28 cellular contexts compared by ENCODE assay signal in the genomic region with DNA sequence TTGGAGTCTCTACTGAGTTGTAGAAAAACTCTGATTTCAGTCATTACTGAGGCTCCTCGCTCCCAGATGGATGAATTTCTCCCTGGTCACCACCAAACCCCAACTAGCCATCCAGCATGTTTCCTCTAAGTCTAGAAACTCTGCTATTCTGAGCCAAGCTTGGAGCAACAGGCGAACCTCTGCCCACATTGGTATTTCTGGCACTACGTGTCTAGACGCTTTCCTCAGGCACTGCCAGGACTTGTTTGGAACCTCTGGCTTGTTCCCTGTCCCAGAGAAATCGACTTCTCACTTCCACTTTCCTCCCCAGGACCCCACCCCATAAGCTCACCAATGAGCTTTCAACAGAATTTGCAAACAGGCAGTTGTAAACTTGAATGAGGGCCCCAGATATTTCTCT. TPM values are rescaled to one million over a fixed set of nuclear protein-coding genes. Genes with fewer than 3 reads are reported as not detected.
DNase-seq lines count a peak whose midpoint lies in the region; ATAC-seq and TF ChIP-seq lines count a peak whose summit lies in the region.
"Had no signal": no experiment of that assay in that cellular context is flagged by ENCODE, and none has a peak within 500 bp of the region (broad histone marks: within the 10 kb centered on the region; RNA-seq: fewer than 3 reads in every experiment).

No MANE protein-coding gene starts in this region.

- H3K4me3 ChIP-seq in right atrium auricular region (no peak overlapping the region), epithelial cell of esophagus (ENCODE audit: low read length) (no peak overlapping the region)
- H3K4me3 ChIP-seq: GM23338, HAP-1 had no signal

- no peak for DNase-seq in Right ventricle myocardium inferior (ENCODE audit: missing footprints)
- DNase-seq in right atrium auricular region (ENCODE audit: low spot score): no peak
- peak; percentile 13 for DNase-seq in epithelial cell of esophagus (ENCODE audit: low read depth)
- DNase-seq in medulla oblongata (ENCODE audit: extremely low spot score): peak; percentile 33
- DNase-seq: 8988T; ACHN; BE2C; CD8-positive, alpha-beta memory T cell; DMS 273 treated with DMSO at 0.1 percent for 48 hours; DMS79; EL; GF-D8; IMR-90; KG1; MM.1S; NCI-H1694; NCI-H2081; NCI-H2227 treated with DMSO at 0.1 percent for 48 hours; NCI-H526 treated with DMSO at 0.1 percent for 48 hours; SK-N-SH had no signal

- no peaks in the 10 kb centered on the region for H3K9me3 ChIP-seq in right atrium auricular region
- H3K9me3 ChIP-seq: BE2C, HAP-1, SK-N-SH had no signal

- H3K27me3 ChIP-seq in right atrium auricular region: no peaks in the 10 kb centered on the region
- H3K27me3 ChIP-seq: BE2C had no signal

- intact Hi-C loops in Right ventricle myocardium inferior (cut with DNase I): no loop called here

- no peaks in the 10 kb centered on the region for H3K36me3 ChIP-seq in right atrium auricular region
- H3K36me3 ChIP-seq: BE2C, HAP-1 had no signal

- H3K4me1 ChIP-seq in right atrium auricular region: no peaks in the 10 kb centered on the region
- H3K4me1 ChIP-seq: BE2C, HAP-1 had no signal

- no peak for TF ChIP-seq CTCF in right atrium auricular region (IDR thresholded peaks at IDR 0.05)
- TF ChIP-seq CTCF in epithelial cell of esophagus (IDR thresholded peaks at IDR 0.05; ENCODE audit: insufficient read depth, low read depth, low read length, missing control alignments): no peak

- ATAC-seq in Right ventricle myocardium inferior (peak; percentile 69), GM18511 (IDR thresholded peaks at IDR 0.05; ENCODE audit: unreplicated experiment) (no peak), HG03175 (IDR thresholded peaks at IDR 0.05; ENCODE audit: unreplicated experiment) (no peak), GM21381 (IDR thresholded peaks at IDR 0.05; ENCODE audit: unreplicated experiment) (no peak)
- ATAC-seq: GM23338, Panc1 had no signal

- H3K27ac ChIP-seq in right atrium auricular region: no peak overlapping the region

RNA-seq across cellular contexts. Expression of a gene that starts 27.6 kb away (rescaled TPM):
- total RNA-seq in Right ventricle myocardium inferior (0.73 TPM), right atrium auricular region (under 1 TPM in 1 of 2 donors, not detected in 1; 0.31 TPM)
- total RNA-seq: CD8-positive, alpha-beta memory T cell; IMR-90; NCI-H460; OCI-LY7 had no signal

Comparison
In these comparisons a context has a peak if more than half of its experiments do, and no peak if none do; other contexts are left out.
1. DNase-seq: peak in epithelial cell of esophagus (single experiment) and medulla oblongata (single experiment); none in Right ventricle myocardium inferior (single experiment) and right atrium auricular region (single experiment).